Comparison of ENCODE assay signal across 8 cellular contexts in the genomic region with DNA sequence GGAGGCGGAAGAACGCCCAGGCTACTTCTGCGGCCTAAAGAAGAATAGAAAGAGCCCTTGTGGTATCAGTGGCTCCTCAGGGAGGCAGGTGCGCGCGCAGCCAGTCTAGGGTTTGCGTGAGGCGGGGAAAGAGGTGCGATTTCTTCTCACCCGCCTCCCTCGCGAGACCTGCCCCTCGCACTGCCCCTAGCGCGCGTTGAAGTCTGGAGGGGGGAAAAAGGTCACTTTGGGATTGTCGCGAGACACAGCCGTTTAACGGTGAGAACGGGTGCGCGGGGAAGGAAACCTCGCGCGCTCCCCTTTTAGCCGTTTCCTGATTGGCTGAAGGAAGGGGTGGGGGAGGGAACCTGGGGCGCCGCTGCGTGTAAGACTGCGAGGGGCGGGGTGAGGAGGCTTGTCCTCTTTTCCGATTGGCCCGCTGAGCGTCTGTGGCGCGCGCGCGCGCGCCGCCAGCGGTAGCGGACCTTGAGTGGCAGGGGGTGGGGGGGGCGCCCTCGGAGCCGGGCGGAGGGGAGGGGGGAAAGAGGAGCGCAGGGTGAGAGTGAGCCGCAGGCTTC. TPM values are rescaled to one million over a fixed set of nuclear protein-coding genes. Genes with fewer than 3 reads are reported as not detected.
DNase-seq lines count a peak whose midpoint lies in the region; ATAC-seq, FAIRE-seq and TF ChIP-seq lines count a peak whose summit lies in the region.

A gene with protein sequence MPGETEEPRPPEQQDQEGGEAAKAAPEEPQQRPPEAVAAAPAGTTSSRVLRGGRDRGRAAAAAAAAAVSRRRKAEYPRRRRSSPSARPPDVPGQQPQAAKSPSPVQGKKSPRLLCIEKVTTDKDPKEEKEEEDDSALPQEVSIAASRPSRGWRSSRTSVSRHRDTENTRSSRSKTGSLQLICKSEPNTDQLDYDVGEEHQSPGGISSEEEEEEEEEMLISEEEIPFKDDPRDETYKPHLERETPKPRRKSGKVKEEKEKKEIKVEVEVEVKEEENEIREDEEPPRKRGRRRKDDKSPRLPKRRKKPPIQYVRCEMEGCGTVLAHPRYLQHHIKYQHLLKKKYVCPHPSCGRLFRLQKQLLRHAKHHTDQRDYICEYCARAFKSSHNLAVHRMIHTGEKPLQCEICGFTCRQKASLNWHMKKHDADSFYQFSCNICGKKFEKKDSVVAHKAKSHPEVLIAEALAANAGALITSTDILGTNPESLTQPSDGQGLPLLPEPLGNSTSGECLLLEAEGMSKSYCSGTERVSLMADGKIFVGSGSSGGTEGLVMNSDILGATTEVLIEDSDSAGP (plus strand): TSS at position 429 of the 557 bp plus-strand sequence. CDS start 219 bp downstream, outside the sequence.

- peak within 1 kb of the TSS; percentile 100 for H3K27ac Mint-ChIP-seq in T-helper 17 cell
- peak within 1 kb of the TSS; percentile 100 for H3K27ac Mint-ChIP-seq in type B pancreatic cell

- intact Hi-C loops in left cardiac atrium (cut with DNase I) (loop anchor here (5.0 to 10.0 kb wide), 2 partner anchors 46 to 99 kb away; a partner anchor contains a TSS), posterior cingulate gyrus (cut with DNase I) (no loop called here)

- FAIRE-seq in GM12891 (lab: Jason Lieb, UNC), result no peak

- peaks cover 7% of the 10 kb centered on the region for H3K36me3 Mint-ChIP-seq in T-helper 17 cell (ENCODE audit: low read depth)
- H3K36me3 Mint-ChIP-seq in type B pancreatic cell, result no peaks in the 10 kb centered on the region

- no peak for TF ChIP-seq POLR2A in GM12891 (IDR thresholded peaks at IDR 0.05; ENCODE audit: low read depth, low read length)

- no peaks in the 10 kb centered on the region for H3K9me3 ChIP-seq in T-helper 17 cell (ENCODE audit: control insufficient read depth, low read length, poor library complexity, severe bottlenecking)

- H3K27me3 Mint-ChIP-seq in T-helper 17 cell (no peaks in the 10 kb centered on the region), type B pancreatic cell (no peaks in the 10 kb centered on the region)

- no peaks in the 10 kb centered on the region for H3K9me3 Mint-ChIP-seq in type B pancreatic cell

- peak; percentile 57 for DNase-seq in GM12891 (ENCODE audit: insufficient read length, low spot score)
- peak; percentile 86 to 96 for DNase-seq in NCI-H187 (lab: John Stamatoyannopoulos, UW)
- DNase-seq in T-helper 17 cell, result peak; percentile 83 to 97 (median 95)
- peak; percentile 98 for DNase-seq in amniotic stem cell (lab: John Stamatoyannopoulos, UW)
- peak; percentile 98 for DNase-seq in left cardiac atrium
- DNase-seq in posterior cingulate gyrus, result peak; percentile 93 to 98 (median 96)
- DNase-seq in type B pancreatic cell (ENCODE audit: extremely low spot score, unreplicated experiment), result peak; percentile 91

- ATAC-seq in HG02870 (IDR thresholded peaks at IDR 0.05; ENCODE audit: unreplicated experiment), result peak; percentile 25
- peak; percentile 63 for ATAC-seq in T-helper 17 cell
- ATAC-seq in left cardiac atrium, result peak; percentile 87 to 91

- H3K4me1 Mint-ChIP-seq in T-helper 17 cell (peaks cover 55% of the 10 kb centered on the region), type B pancreatic cell (ENCODE audit: unreplicated experiment) (peaks cover 21% of the 10 kb centered on the region)

- H3K4me3 Mint-ChIP-seq in T-helper 17 cell (peak within 1 kb of the TSS; percentile 98), type B pancreatic cell (peak within 1 kb of the TSS; percentile 98)

- no peak for TF ChIP-seq CTCF in type B pancreatic cell (conservative IDR thresholded peaks at IDR 0.05)

TF ChIP-seq in GM12891, 5 proteins besides CTCF, POLR2A, EP300 and RAD21:
- TF ChIP-seq PAX5 (IDR thresholded peaks at IDR 0.05; ENCODE audit: insufficient read depth, low read length, severe bottlenecking) (no peak), SPI1 (IDR thresholded peaks at IDR 0.05; ENCODE audit: low read depth, low read length) (peak; percentile 21; the same call in 1 of the 2 replicates), TAF1 (IDR thresholded peaks at IDR 0.05; ENCODE audit: low read depth, low read length) (peak; percentile 68)
TF ChIP-seq in GM12891: peak in this region for 2.

RNA-seq across cellular contexts. Expression of the gene that starts here (rescaled TPM):
- polyA plus RNA-seq in GM12891 (2012; ENCODE audit: low read depth, missing spikeins), result 22.5 TPM
- total RNA-seq in T-helper 17 cell (10 to 100 TPM; 36.1 to 43.2 TPM), left cardiac atrium (10 to 100 TPM; 49.8 to 58.6 TPM), type B pancreatic cell (ENCODE audit: low replicate concordance) (39.6 and 43.6 TPM in 2 replicates)

Comparison
In these comparisons a context has a peak if more than half of its experiments do, and no peak if none do; other contexts are left out.
1. Peak in every context shown above with its lines: DNase-seq and ATAC-seq.
2. ATAC-seq: peak in every context shown above with its lines; median percentile 89 in left cardiac atrium; 63 in T-helper 17 cell; 25 in HG02870.